Comparison of ENCODE assay signal across 1 cellular context in the genomic region with DNA sequence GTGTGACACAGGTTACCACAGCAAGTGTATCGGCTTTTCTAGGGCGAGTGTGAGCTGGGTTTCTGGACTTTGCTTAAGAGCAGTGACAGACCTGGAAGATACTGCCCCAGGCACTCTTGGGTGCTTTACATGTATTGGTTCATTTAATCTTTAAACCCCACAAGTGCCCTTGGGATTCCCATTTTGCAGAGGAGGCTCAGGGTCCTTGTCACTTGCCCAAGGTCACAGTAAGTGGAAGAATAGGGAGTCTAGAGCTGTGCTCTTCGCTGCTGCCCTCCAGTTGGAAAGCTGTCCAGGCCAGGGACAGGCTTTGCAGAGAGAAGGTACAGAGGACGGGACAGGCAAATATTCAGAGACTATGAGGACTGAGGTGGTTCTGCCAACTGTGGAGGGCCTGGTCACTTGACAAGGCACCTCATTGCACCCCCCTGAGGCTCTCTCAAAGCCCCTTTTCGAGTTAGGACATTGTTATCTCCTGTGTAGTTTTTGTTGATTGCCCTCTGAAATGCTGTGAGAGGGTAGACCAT.
TF ChIP-seq lines count a peak whose summit lies in the region.

No MANE protein-coding gene starts in this region.

TF ChIP-seq in HepG2, 621 proteins besides CTCF, POLR2A, EP300 and RAD21:
- TF ChIP-seq HNF4A (CRISPR knock-in tag; IDR thresholded peaks at IDR 0.05) (0 out of 2 replicates have a peak, but pooled peaks have one; percentile 24), CBFB (CRISPR knock-in tag; IDR thresholded peaks at IDR 0.05) (no peak), RBM22 (optimal IDR thresholded peaks at IDR 0.05; ENCODE audit: low read length) (no peak), ZMAT5 (CRISPR knock-in tag; IDR thresholded peaks at IDR 0.05; ENCODE audit: borderline replicate concordance, low read depth) (no peak), FOXJ3 (CRISPR knock-in tag; IDR thresholded peaks at IDR 0.05; ENCODE audit: borderline replicate concordance) (no peak), ZNF841 (CRISPR knock-in tag; IDR thresholded peaks at IDR 0.05; ENCODE audit: borderline replicate concordance) (no peak), ZNF747 (CRISPR knock-in tag; IDR thresholded peaks at IDR 0.05; ENCODE audit: borderline replicate concordance) (no peak), THAP11 (CRISPR knock-in tag; IDR thresholded peaks at IDR 0.05) (no peak), ZNF607 (CRISPR knock-in tag; IDR thresholded peaks at IDR 0.05; ENCODE audit: borderline replicate concordance) (no peak), ZNF629 (CRISPR knock-in tag; conservative IDR thresholded peaks at IDR 0.05) (peak; percentile 60), ZNF20 (CRISPR knock-in tag; IDR thresholded peaks at IDR 0.05) (no peak), SPEN (CRISPR knock-in tag; IDR thresholded peaks at IDR 0.05; ENCODE audit: low read depth) (no peak), ESRRA (CRISPR knock-in tag; IDR thresholded peaks at IDR 0.05; ENCODE audit: low read depth) (0 out of 2 replicates have a peak, but pooled peaks have one; percentile 55), SP4 (CRISPR knock-in tag; IDR thresholded peaks at IDR 0.05) (0 out of 2 replicates have a peak, but pooled peaks have one; percentile 26), NR2F2 (IDR thresholded peaks at IDR 0.05; ENCODE audit: borderline replicate concordance, low read depth) (no peak), GATA4 (IDR thresholded peaks at IDR 0.05; ENCODE audit: borderline replicate concordance, low read depth) (no peak)
- TF ChIP-seq, protein P1, sequence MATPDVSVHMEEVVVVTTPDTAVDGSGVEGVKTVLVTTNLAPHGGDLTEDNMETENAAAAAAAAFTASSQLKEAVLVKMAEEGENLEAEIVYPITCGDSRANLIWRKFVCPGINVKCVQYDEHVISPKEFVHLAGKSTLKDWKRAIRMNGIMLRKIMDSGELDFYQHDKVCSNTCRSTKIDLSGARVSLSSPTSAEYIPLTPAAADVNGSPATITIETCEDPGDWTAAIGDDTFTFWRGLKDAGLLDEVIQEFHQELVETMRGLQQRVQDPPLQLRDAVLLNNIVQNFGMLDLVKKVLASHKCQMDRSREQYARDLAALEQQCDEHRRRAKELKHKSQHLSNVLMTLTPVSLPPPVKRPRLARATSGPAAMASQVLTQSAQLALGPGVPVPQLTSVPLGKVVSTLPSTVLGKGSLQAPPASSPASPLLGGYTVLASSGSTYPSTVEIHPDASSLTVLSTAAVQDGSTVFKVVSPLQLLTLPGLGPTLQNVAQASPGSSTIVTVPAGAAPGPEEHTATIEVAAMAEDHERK (CRISPR knock-in tag; IDR thresholded peaks at IDR 0.05; ENCODE audit: low read depth): no peak
